Comparison of ENCODE assay signal across 2 cellular contexts in genomic region chr10:119225288-119225687, GRCh38.
TF ChIP-seq lines count a peak whose summit lies in the region.

No MANE protein-coding gene starts in this region.

TF ChIP-seq in IMR-90, 13 proteins besides CTCF, POLR2A, EP300 and RAD21:
- no peak for TF ChIP-seq MAZ (IDR thresholded peaks at IDR 0.05; ENCODE audit: borderline replicate concordance, low read depth, low read length)

TF ChIP-seq in K562, 482 proteins besides CTCF, POLR2A, EP300 and RAD21:
- TF ChIP-seq SRF (CRISPR knock-in tag; IDR thresholded peaks at IDR 0.05): no peak
- no peak for TF ChIP-seq BRD4 (IDR thresholded peaks at IDR 0.05)
- peak; percentile 55 for TF ChIP-seq PRDM10 (IDR thresholded peaks at IDR 0.05; ENCODE audit: partially characterized antibody)
